Comparison of ENCODE assay signal across 8 cellular contexts in genomic region chrX:71103110-71103983, GRCh38.
A peak's percentile ranks its signal among the peaks of the same experiment; 100 is the strongest.
DNase-seq lines count a peak whose midpoint lies in the region; ATAC-seq lines count a peak whose summit lies in the region.

No MANE protein-coding gene starts in this region.

- H3K4me3 Mint-ChIP-seq in stimulated activated effector memory CD8-positive, alpha-beta T cell treated with anti-CD3 and anti-CD28 coated beads, Interleukin-12 subunit alpha, Interleukin-12 subunit beta, amount 100 ng/mL, for 72 hours: peak overlapping the region; percentile 87

- H3K9ac ChIP-seq in iPS-18a (ENCODE audit: low read length): peak overlapping the region; percentile 37

- H3K4me1 ChIP-seq in iPS-18a (ENCODE audit: control insufficient read depth, low read depth, low read length): peaks cover 7% of the 10 kb centered on the region

- peaks cover 87% of the 10 kb centered on the region for H3K4me1 Mint-ChIP-seq in stimulated activated effector memory CD8-positive, alpha-beta T cell treated with anti-CD3 and anti-CD28 coated beads, Interleukin-12 subunit alpha, Interleukin-12 subunit beta, amount 100 ng/mL, for 72 hours

- H3K9me3 ChIP-seq in iPS-18a (ENCODE audit: control insufficient read depth, low read depth, low read length): peaks cover 4% of the 10 kb centered on the region

- no peaks in the 10 kb centered on the region for H3K9me3 Mint-ChIP-seq in stimulated activated effector memory CD8-positive, alpha-beta T cell treated with anti-CD3 and anti-CD28 coated beads, Interleukin-12 subunit alpha, Interleukin-12 subunit beta, amount 100 ng/mL, for 72 hours

- peaks cover 76% of the 10 kb centered on the region for H3K36me3 Mint-ChIP-seq in stimulated activated effector memory CD8-positive, alpha-beta T cell treated with anti-CD3 and anti-CD28 coated beads, Interleukin-12 subunit alpha, Interleukin-12 subunit beta, amount 100 ng/mL, for 72 hours

- peak overlapping the region; percentile 92 for H3K27ac Mint-ChIP-seq in stimulated activated effector memory CD8-positive, alpha-beta T cell treated with anti-CD3 and anti-CD28 coated beads, Interleukin-12 subunit alpha, Interleukin-12 subunit beta, amount 100 ng/mL, for 72 hours

- peak; percentile 34 for DNase-seq in MV-4-11 (lab: John Stamatoyannopoulos, UW)
- peak; percentile 37 for DNase-seq in activated T-cell treated with anti-CD3 and anti-CD28 coated beads for 1 hour (ENCODE audit: low read depth)
- DNase-seq in stimulated activated effector memory CD8-positive, alpha-beta T cell treated with anti-CD3 and anti-CD28 coated beads, Interleukin-12 subunit alpha, Interleukin-12 subunit beta, amount 100 ng/mL, for 72 hours (ENCODE audit: low spot score in 2 of 2): peak in 1 of 2 donors; percentile 64
- no peak for DNase-seq in kidney tubule cell (ENCODE audit: low spot score)
- DNase-seq in middle frontal gyrus (ENCODE audit: extremely low spot score, low spot score): no peak

- H3K27ac ChIP-seq in iPS-18a (ENCODE audit: low read length): no peak overlapping the region

- ATAC-seq in GM18907 (IDR thresholded peaks at IDR 0.05; ENCODE audit: unreplicated experiment) (peak; percentile 53), HG03196 (IDR thresholded peaks at IDR 0.05; ENCODE audit: unreplicated experiment) (no peak)
- ATAC-seq in stimulated activated effector memory CD8-positive, alpha-beta T cell treated with anti-CD3 and anti-CD28 coated beads, Interleukin-12 subunit alpha, Interleukin-12 subunit beta, amount 100 ng/mL, for 72 hours: peak; percentile 57

- peak overlapping the region; percentile 42 for H3K4me3 ChIP-seq in iPS-18a (ENCODE audit: low read length)

- no peaks in the 10 kb centered on the region for H3K36me3 ChIP-seq in iPS-18a (ENCODE audit: control insufficient read depth, low read depth, low read length)

- H3K27me3 ChIP-seq in iPS-18a (ENCODE audit: control insufficient read depth, insufficient read depth, low read length): no peaks in the 10 kb centered on the region

Comparison
In these comparisons a context has a peak if more than half of its experiments do, and no peak if none do; other contexts are left out.
1. DNase-seq: peak in MV-4-11 (single experiment) and activated T-cell treated with anti-CD3 and anti-CD28 coated beads for 1 hour (single experiment); none in kidney tubule cell (single experiment) and middle frontal gyrus (single experiment).